ENCODE assay signal across 11 cellular contexts in the genomic region with DNA sequence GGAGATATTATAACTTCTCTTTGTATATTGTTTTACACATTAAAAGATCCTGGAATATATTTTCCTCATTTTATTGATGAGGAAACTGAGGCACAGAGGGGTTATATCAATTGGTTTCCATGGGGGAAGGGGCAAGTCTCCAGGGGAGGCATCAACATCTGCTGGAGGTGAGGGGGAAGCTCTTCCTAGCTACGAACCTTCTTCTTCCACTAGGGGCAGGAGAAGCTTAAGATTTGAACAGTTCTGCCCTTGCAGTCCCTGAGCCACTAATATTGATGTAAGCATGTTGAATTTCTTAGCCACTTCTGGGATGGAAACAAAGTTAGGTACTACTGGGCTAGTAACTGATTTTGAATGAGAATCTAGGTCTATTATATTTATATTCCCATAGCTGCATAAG.
DNase-seq lines count a peak whose midpoint lies in the region; ATAC-seq and TF ChIP-seq lines count a peak whose summit lies in the region.
"Had no signal": no experiment of that assay in that cellular context is flagged by ENCODE, and none has a peak within 500 bp of the region (broad histone marks: within the 10 kb centered on the region; RNA-seq: fewer than 3 reads in every experiment).

No MANE protein-coding gene starts in this region.

- intact Hi-C loops in colonic mucosa (cut with DNase I) = loop anchor here (5.0 kb wide), 1 partner anchor 193 kb away; no protein-coding TSS in a partner anchor

- H3K27me3 ChIP-seq in WERI-Rb-1 (ENCODE audit: insufficient read depth, low read depth, severe bottlenecking) (no peaks in the 10 kb centered on the region), colonic mucosa (no peaks in the 10 kb centered on the region)

- no peak overlapping the region for H3K27ac Mint-ChIP-seq in osteocyte (ENCODE audit: unreplicated experiment)
- H3K27ac Mint-ChIP-seq: activated naive CD8-positive, alpha-beta T cell; CD4-positive, alpha-beta T cell had no signal

- no peak overlapping the region for H3K4me3 Mint-ChIP-seq in osteocyte (ENCODE audit: unreplicated experiment)
- H3K4me3 Mint-ChIP-seq: activated naive CD8-positive, alpha-beta T cell; CD4-positive, alpha-beta T cell had no signal

- H3K27me3 Mint-ChIP-seq in osteocyte (ENCODE audit: unreplicated experiment) = peaks cover 33% of the 10 kb centered on the region
- H3K27me3 Mint-ChIP-seq: CD4-positive, alpha-beta T cell had no signal

- no peaks in the 10 kb centered on the region for H3K36me3 ChIP-seq in WERI-Rb-1
- no peaks in the 10 kb centered on the region for H3K36me3 ChIP-seq in colonic mucosa
- H3K36me3 ChIP-seq: neutrophil had no signal

- ATAC-seq in HG03280 (IDR thresholded peaks at IDR 0.05; ENCODE audit: unreplicated experiment) (peak; percentile 68), GM21717 (IDR thresholded peaks at IDR 0.05; ENCODE audit: unreplicated experiment) (no peak)

- no peaks in the 10 kb centered on the region for H3K9me3 Mint-ChIP-seq in osteocyte (ENCODE audit: unreplicated experiment)

- H3K27ac ChIP-seq in WERI-Rb-1 = no peak overlapping the region
- no peak overlapping the region for H3K27ac ChIP-seq in colonic mucosa
- H3K27ac ChIP-seq: neutrophil had no signal

- H3K4me3 ChIP-seq in WERI-Rb-1 (ENCODE audit: low read depth, low read length) (no peak overlapping the region), colonic mucosa (no peak overlapping the region)

- H3K9ac ChIP-seq in colonic mucosa (ENCODE audit: low read depth in 2 of 2, low read length in 2 of 2) = no peak overlapping the region

- TF ChIP-seq CTCF in WERI-Rb-1 (IDR thresholded peaks at IDR 0.05; ENCODE audit: low read depth, low read length) = peak; percentile 67
- TF ChIP-seq CTCF in osteocyte (IDR thresholded peaks at IDR 0.05) = peak; percentile 49
- no peak for TF ChIP-seq CTCF in colonic mucosa (IDR thresholded peaks at IDR 0.05)

- H3K36me3 Mint-ChIP-seq in osteocyte (ENCODE audit: unreplicated experiment) = no peaks in the 10 kb centered on the region
- H3K36me3 Mint-ChIP-seq: activated naive CD8-positive, alpha-beta T cell had no signal

- no peaks in the 10 kb centered on the region for H3K4me1 ChIP-seq in colonic mucosa

- no peaks in the 10 kb centered on the region for H3K4me1 Mint-ChIP-seq in osteocyte (ENCODE audit: unreplicated experiment)

- DNase-seq in NCI-H2171 treated with DMSO at 0.1 percent for 48 hours (lab: John Stamatoyannopoulos, UW) (peak; percentile 53), NCI-H2171 (lab: John Stamatoyannopoulos, UW) (no peak), WERI-Rb-1 (peak; percentile 10), osteocyte (ENCODE audit: extremely low spot score, unreplicated experiment) (no peak), colonic mucosa (no peak), NCI-H510A (lab: John Stamatoyannopoulos, UW) (no peak)
- DNase-seq: CD4-positive, alpha-beta T cell had no signal

- H3K9me3 ChIP-seq in WERI-Rb-1 (ENCODE audit: severe bottlenecking) (no peaks in the 10 kb centered on the region), colonic mucosa (no peaks in the 10 kb centered on the region)
- H3K9me3 ChIP-seq: neutrophil had no signal

Comparison
In these comparisons a context has a peak if more than half of its experiments do, and no peak if none do; other contexts are left out.
1. DNase-seq: peak in NCI-H2171 treated with DMSO at 0.1 percent for 48 hours (single experiment) and WERI-Rb-1 (single experiment); none in NCI-H2171 (single experiment), osteocyte (single experiment), colonic mucosa (single experiment) and NCI-H510A (single experiment).